Comparison of ENCODE assay signal across 33 cellular contexts in genomic region chr3:37599779-37600178, GRCh38.
"Had no signal": no experiment of that assay in that cellular context is flagged by ENCODE, and none has a peak within 500 bp of the region (broad histone marks: within the 10 kb centered on the region; RNA-seq: fewer than 3 reads in every experiment).

No MANE protein-coding gene starts in this region.

- H3K9me3 ChIP-seq: adrenal gland, body of pancreas, breast epithelium had no signal

- H3K36me3 ChIP-seq: adrenal gland, brain microvascular endothelial cell, breast epithelium had no signal

- H3K4me3 ChIP-seq: adrenal gland, body of pancreas, breast epithelium had no signal

- H3K4me1 ChIP-seq: breast epithelium had no signal

- ATAC-seq: activated CD8-positive, alpha-beta T cell treated with anti-CD3 and anti-CD28 coated beads for 36 hours; activated naive CD4-positive, alpha-beta T cell treated with anti-CD3 and anti-CD28 coated beads, Interleukin-2, amount 50 U/mL, for 72 hours; activated T-cell treated with anti-CD3 and anti-CD28 coated beads, Interleukin-2, amount 50 U/mL, for 4 hours; activated T-cell treated with anti-CD3 and anti-CD28 coated beads, Interleukin-2, amount 50 U/mL, for 72 hours; activated T-helper 17 cell treated with anti-CD3 and anti-CD28 coated beads, Interleukin-2, amount 50 U/mL, for 72 hours; body of pancreas had no signal

- FAIRE-seq: astrocyte, TTC549 had no signal

- H3K27ac ChIP-seq: adrenal gland, body of pancreas, brain microvascular endothelial cell, breast epithelium, VCaP had no signal

- DNase-seq: activated B cell treated with CpG ODN at 0.5 μM for 24 hours; activated CD4-positive, alpha-beta memory T cell treated with anti-CD3 and anti-CD28 coated beads for 36 hours; activated CD4-positive, alpha-beta T cell treated with anti-CD3 and anti-CD28 coated beads for 4 hours; activated CD4-positive, alpha-beta T cell treated with anti-CD3 and anti-CD28 coated beads, Interleukin-2, amount 10 ng/mL, durations not matched to agents 24 days and 14 days; activated CD4-positive, alpha-beta T cell treated with anti-CD3 and anti-CD28 coated beads, Interleukin-2, amount 50 U/mL, for 1 hour; activated CD4-positive, alpha-beta T cell treated with anti-CD3 and anti-CD28 coated beads, Interleukin-2, amount 50 U/mL, for 4 hours; activated CD4-positive, CD25-positive, alpha-beta regulatory T cell treated with anti-CD3 and anti-CD28 coated beads, Interleukin-2, amount 50 U/mL, for 72 hours; activated CD8-positive, alpha-beta memory T cell treated with anti-CD3 and anti-CD28 coated beads, Interleukin-2, amount 50 U/mL, for 4 hours; activated CD8-positive, alpha-beta T cell treated with anti-CD3 and anti-CD28 coated beads for 36 hours; activated effector memory CD4-positive, alpha-beta T cell treated with anti-CD3 and anti-CD28 coated beads, Interleukin-2, amount 50 U/mL, for 16 hours; activated gamma-delta T cell treated with Interleukin-2 at 50 U/mL for 16 hours; activated naive CD4-positive, alpha-beta T cell; activated naive CD4-positive, alpha-beta T cell treated with anti-CD3 and anti-CD28 coated beads for 36 hours; activated naive CD4-positive, alpha-beta T cell treated with anti-CD3 and anti-CD28 coated beads, Interleukin-2, amount 50 U/mL, for 16 hours; activated naive CD8-positive, alpha-beta T cell treated with anti-CD3 and anti-CD28 coated beads for 36 hours; activated T-cell treated with anti-CD3 and anti-CD28 coated beads for 4 hours; activated T-cell treated with anti-CD3 and anti-CD28 coated beads, Interleukin-2, amount 50 U/mL, for 1 hour; activated T-cell treated with anti-CD3 and anti-CD28 coated beads, Interleukin-2, amount 50 U/mL, for 4 hours; activated T-cell treated with anti-CD3 and anti-CD28 coated beads, Interleukin-2, amount 50 U/mL, for 72 hours; adrenal gland; amniotic stem cell; body of pancreas; brain microvascular endothelial cell; central memory CD4-positive, alpha-beta T cell; T-helper 1 cell; T-helper 2 cell; T-helper 9 cell had no signal

- H3K27me3 ChIP-seq: adrenal gland, body of pancreas, brain microvascular endothelial cell, breast epithelium had no signal
